9 cellular contexts compared by ENCODE assay signal in the genomic region with DNA sequence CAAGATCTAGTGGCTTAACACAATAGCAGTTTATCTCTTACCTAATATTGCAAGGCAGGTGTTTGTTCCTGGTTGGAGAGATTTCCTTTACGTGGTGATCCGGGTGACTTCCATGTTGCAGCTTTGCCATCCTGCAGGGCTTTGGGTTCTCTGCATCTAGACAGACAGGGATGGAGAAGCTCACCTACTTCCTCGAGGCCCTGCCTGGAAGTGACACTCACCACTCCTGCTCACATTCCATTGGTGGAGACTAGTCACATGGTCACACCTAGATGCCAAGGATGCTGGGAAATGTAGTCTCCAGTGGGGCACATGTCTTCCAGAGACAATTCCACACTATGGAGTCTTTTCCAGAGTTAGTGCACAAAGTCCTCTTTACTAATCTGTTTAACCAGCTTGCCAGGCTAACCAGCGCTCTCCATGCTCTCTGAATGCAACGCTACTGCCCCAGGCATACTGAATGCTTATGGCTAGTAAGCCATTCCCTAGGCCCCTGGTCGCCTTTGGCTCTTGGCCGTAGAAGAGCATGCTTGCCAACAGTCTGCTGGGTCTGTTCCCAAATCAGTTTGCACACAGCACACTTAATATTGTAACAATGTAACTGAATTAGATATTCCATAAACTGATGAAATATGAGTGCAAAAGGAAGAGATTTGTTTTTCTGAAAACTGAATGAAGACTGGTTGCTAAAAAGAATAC. TPM values are rescaled to one million over a fixed set of nuclear protein-coding genes. Genes with fewer than 3 reads are reported as not detected.
DNase-seq lines count a peak whose midpoint lies in the region; ATAC-seq lines count a peak whose summit lies in the region.
"Had no signal": no experiment of that assay in that cellular context is flagged by ENCODE, and none has a peak within 500 bp of the region (broad histone marks: within the 10 kb centered on the region; RNA-seq: fewer than 3 reads in every experiment).

No MANE protein-coding gene starts in this region.

- CTCF ChIA-PET in activated CD4-positive, alpha-beta T cell treated with anti-CD3 and anti-CD28 coated beads for 36 hours (lab: Charles Lee): interaction anchor here (1.1 to 1.7 kb wide), 3 partner anchors 8 to 56 kb away, joined by 4 to 6 read pairs (median 5); no protein-coding TSS in a partner anchor

- H3K27me3 Mint-ChIP-seq in activated CD4-positive, alpha-beta T cell treated with anti-CD3 and anti-CD28 coated beads for 36 hours: no peaks in the 10 kb centered on the region
- H3K27me3 Mint-ChIP-seq: activated naive CD8-positive, alpha-beta T cell had no signal

- POLR2A ChIA-PET in activated CD4-positive, alpha-beta T cell treated with anti-CD3 and anti-CD28 coated beads for 36 hours (lab: Charles Lee): interaction anchor here (0.6 kb wide), 1 partner anchor 158 kb away, joined by 4 read pairs; no protein-coding TSS in a partner anchor

- intact Hi-C loops in activated CD4-positive, alpha-beta T cell treated with anti-CD3 and anti-CD28 coated beads for 36 hours (cut with DNase I, micrococcal nuclease): loop anchor here (5.0 to 10.0 kb wide), 3 partner anchors 262 to 678 kb away; partner anchors contain the start of genes OSER1 (in 1 of the 2), PIGT (in 1 of the 2) and TTPAL (in 1 of the 2)

- ATAC-seq in activated CD4-positive, alpha-beta T cell treated with anti-CD3 and anti-CD28 coated beads for 36 hours: peak; percentile 80
- no peak for ATAC-seq in HG02852 (IDR thresholded peaks at IDR 0.05; ENCODE audit: unreplicated experiment)

- peaks cover 14% of the 10 kb centered on the region for H3K4me1 Mint-ChIP-seq in activated CD4-positive, alpha-beta T cell treated with anti-CD3 and anti-CD28 coated beads for 36 hours

- H3K36me3 Mint-ChIP-seq in activated CD4-positive, alpha-beta T cell treated with anti-CD3 and anti-CD28 coated beads for 36 hours (ENCODE audit: low read depth): peaks cover 5% of the 10 kb centered on the region
- H3K36me3 Mint-ChIP-seq: activated naive CD8-positive, alpha-beta T cell had no signal

- peak overlapping the region; percentile 43 for H3K4me3 Mint-ChIP-seq in activated CD4-positive, alpha-beta T cell treated with anti-CD3 and anti-CD28 coated beads for 36 hours
- H3K4me3 Mint-ChIP-seq: activated naive CD8-positive, alpha-beta T cell had no signal

- peaks cover 4% of the 10 kb centered on the region for H3K9me3 Mint-ChIP-seq in activated CD4-positive, alpha-beta T cell treated with anti-CD3 and anti-CD28 coated beads for 36 hours (ENCODE audit: low read depth)

- peak; percentile 75 for DNase-seq in activated CD4-positive, alpha-beta T cell treated with anti-CD3 and anti-CD28 coated beads for 36 hours
- no peak for DNase-seq in activated CD4-positive, alpha-beta T cell treated with anti-CD3 and anti-CD28 coated beads for 1 hour
- DNase-seq in NCI-H1092 treated with DMSO at 0.1 percent for 48 hours (lab: John Stamatoyannopoulos, UW) (peak; percentile 49), T follicular helper cell (ENCODE audit: low read depth) (peak; percentile 23), cerebellar cortex (ENCODE audit: low spot score) (peak; percentile 98), kidney tubule cell (ENCODE audit: low spot score) (peak; percentile 69), stromal cell of bone marrow (ENCODE audit: low read depth) (peak; percentile 68)

- peak overlapping the region; percentile 6 for H3K27ac Mint-ChIP-seq in activated CD4-positive, alpha-beta T cell treated with anti-CD3 and anti-CD28 coated beads for 36 hours
- H3K27ac Mint-ChIP-seq: activated naive CD8-positive, alpha-beta T cell had no signal

RNA-seq across cellular contexts. Expression of gene KCNK15, which starts 6.7 kb away (rescaled TPM):
- total RNA-seq in activated CD4-positive, alpha-beta T cell treated with anti-CD3 and anti-CD28 coated beads for 36 hours: 1 to 10 TPM; 1.1 to 1.4 TPM

RNA-seq across cellular contexts. Expression of gene CCN5, which starts 23.8 kb away (rescaled TPM):
- total RNA-seq in activated CD4-positive, alpha-beta T cell treated with anti-CD3 and anti-CD28 coated beads for 36 hours: not detected
